1 cellular context compared by ENCODE assay signal in the genomic region with DNA sequence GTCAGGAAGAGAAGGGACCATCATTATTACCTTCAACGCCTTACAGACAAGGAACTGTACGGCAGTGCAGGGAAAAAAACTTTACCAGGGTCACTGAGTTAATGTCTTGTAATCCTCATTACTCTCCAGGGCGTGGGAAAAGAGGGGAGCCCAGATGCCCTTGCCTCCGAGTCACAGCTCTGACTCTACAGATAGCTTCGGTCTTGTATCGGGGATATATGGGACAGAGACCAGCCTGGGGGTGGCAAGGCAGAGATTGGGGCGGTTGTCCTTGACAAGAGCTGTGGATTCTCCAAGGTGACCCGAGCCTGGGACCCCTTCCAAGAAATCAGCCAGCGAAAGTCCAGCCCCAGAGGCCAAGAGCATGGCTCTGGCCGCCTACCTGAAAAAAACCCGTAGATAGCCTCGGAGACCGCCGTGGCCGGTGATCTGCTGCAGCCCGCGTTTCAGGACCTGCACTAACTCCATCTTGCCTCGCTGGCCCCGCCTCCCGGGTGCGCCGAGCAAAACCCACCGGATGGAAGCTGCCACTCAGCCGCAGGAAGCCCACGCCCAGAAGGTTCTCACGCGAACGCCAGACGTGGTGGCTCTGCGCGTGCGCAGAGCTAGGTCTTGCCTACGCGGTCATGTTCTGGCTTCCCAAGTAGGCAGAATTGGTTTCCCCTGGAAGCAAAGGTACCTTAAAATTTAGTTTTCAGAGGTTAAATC.
TF ChIP-seq lines count a peak whose summit lies in the region.

A gene (minus strand): TSS at position 485 of the 708 bp plus-strand sequence. CDS start 17 bp downstream, at position 468.

TF ChIP-seq in HepG2, 621 proteins besides CTCF, POLR2A, EP300 and RAD21 (continued from another document and continues in another):
- TF ChIP-seq CBX1 (IDR thresholded peaks at IDR 0.05; ENCODE audit: low read depth) = peak; percentile 95
- TF ChIP-seq MYNN (CRISPR knock-in tag; IDR thresholded peaks at IDR 0.05; ENCODE audit: low read depth) = peak; percentile 94
- no peak for TF ChIP-seq FOXC1 (CRISPR knock-in tag; IDR thresholded peaks at IDR 0.05; ENCODE audit: borderline replicate concordance)
- TF ChIP-seq ZNF430 (CRISPR knock-in tag; IDR thresholded peaks at IDR 0.05) = peak; percentile 53; the same call in 1 of the 2 replicates
- TF ChIP-seq ZNF530 (CRISPR knock-in tag; IDR thresholded peaks at IDR 0.05; ENCODE audit: low read depth) = no peak
- TF ChIP-seq EEA1 (CRISPR knock-in tag; IDR thresholded peaks at IDR 0.05; ENCODE audit: borderline replicate concordance) = no peak; the same call in 1 of the 2 replicates
- peak; percentile 89 for TF ChIP-seq SRY (CRISPR knock-in tag; IDR thresholded peaks at IDR 0.05)
- TF ChIP-seq, protein P1, sequence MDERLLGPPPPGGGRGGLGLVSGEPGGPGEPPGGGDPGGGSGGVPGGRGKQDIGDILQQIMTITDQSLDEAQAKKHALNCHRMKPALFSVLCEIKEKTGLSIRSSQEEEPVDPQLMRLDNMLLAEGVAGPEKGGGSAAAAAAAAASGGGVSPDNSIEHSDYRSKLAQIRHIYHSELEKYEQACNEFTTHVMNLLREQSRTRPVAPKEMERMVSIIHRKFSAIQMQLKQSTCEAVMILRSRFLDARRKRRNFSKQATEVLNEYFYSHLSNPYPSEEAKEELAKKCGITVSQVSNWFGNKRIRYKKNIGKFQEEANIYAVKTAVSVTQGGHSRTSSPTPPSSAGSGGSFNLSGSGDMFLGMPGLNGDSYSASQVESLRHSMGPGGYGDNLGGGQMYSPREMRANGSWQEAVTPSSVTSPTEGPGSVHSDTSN (CRISPR knock-in tag; IDR thresholded peaks at IDR 0.05) = peak; percentile 70
- peak; percentile 98 for TF ChIP-seq KMT2A (CRISPR knock-in tag; IDR thresholded peaks at IDR 0.05)
- peak; percentile 62; the same call in 1 of the 2 replicates for TF ChIP-seq ETV6 (CRISPR knock-in tag; conservative IDR thresholded peaks at IDR 0.05)
- peak; percentile 82 for TF ChIP-seq CBFB (CRISPR knock-in tag; IDR thresholded peaks at IDR 0.05)
- no peak for TF ChIP-seq TBX3 (IDR thresholded peaks at IDR 0.05; ENCODE audit: borderline replicate concordance)
- TF ChIP-seq, protein P2, sequence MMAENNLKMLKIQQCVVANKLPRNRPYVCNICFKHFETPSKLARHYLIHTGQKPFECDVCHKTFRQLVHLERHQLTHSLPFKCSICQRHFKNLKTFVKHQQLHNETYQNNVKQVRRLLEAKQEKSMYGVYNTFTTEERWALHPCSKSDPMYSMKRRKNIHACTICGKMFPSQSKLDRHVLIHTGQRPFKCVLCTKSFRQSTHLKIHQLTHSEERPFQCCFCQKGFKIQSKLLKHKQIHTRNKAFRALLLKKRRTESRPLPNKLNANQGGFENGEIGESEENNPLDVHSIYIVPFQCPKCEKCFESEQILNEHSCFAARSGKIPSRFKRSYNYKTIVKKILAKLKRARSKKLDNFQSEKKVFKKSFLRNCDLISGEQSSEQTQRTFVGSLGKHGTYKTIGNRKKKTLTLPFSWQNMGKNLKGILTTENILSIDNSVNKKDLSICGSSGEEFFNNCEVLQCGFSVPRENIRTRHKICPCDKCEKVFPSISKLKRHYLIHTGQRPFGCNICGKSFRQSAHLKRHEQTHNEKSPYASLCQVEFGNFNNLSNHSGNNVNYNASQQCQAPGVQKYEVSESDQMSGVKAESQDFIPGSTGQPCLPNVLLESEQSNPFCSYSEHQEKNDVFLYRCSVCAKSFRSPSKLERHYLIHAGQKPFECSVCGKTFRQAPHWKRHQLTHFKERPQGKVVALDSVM (CRISPR knock-in tag; IDR thresholded peaks at IDR 0.05) = no peak
- TF ChIP-seq AGO1 (IDR thresholded peaks at IDR 0.05; ENCODE audit: low read depth, low read length, poor library complexity, severe bottlenecking) = peak; percentile 68
- TF ChIP-seq ZNF44 (CRISPR knock-in tag; IDR thresholded peaks at IDR 0.05) = peak; percentile 65; the same call in 1 of the 2 replicates
- TF ChIP-seq ZNF850 (CRISPR knock-in tag; conservative IDR thresholded peaks at IDR 0.05) = 0 out of 2 replicates have a peak, but pooled peaks have one; percentile 30
- no peak for TF ChIP-seq NFIB (CRISPR knock-in tag; IDR thresholded peaks at IDR 0.05; ENCODE audit: borderline replicate concordance)
- peak; percentile 95 for TF ChIP-seq ZNF230 (CRISPR knock-in tag; IDR thresholded peaks at IDR 0.05)
- TF ChIP-seq SRF (IDR thresholded peaks at IDR 0.05; ENCODE audit: low read depth, low read length) = peak; percentile 57; the same call in 1 of the 2 replicates
- TF ChIP-seq AGO2 (optimal IDR thresholded peaks at IDR 0.05; ENCODE audit: low read depth, low read length) = no peak
- no peak for TF ChIP-seq HMGA1 (CRISPR knock-in tag; conservative IDR thresholded peaks at IDR 0.05)
- no peak for TF ChIP-seq RFX1 (IDR thresholded peaks at IDR 0.05)
- TF ChIP-seq ZNF382 (CRISPR knock-in tag; IDR thresholded peaks at IDR 0.05; ENCODE audit: borderline replicate concordance) = no peak
- TF ChIP-seq SRSF1 (optimal IDR thresholded peaks at IDR 0.05; ENCODE audit: low read depth, low read length) = peak; percentile 79
- TF ChIP-seq FOXP1 (IDR thresholded peaks at IDR 0.05) = no peak
- TF ChIP-seq FOXP1 (CRISPR knock-in tag; IDR thresholded peaks at IDR 0.05) = no peak
- no peak for TF ChIP-seq U2AF1 (optimal IDR thresholded peaks at IDR 0.05; ENCODE audit: low read depth, low read length)
- TF ChIP-seq, protein P3, sequence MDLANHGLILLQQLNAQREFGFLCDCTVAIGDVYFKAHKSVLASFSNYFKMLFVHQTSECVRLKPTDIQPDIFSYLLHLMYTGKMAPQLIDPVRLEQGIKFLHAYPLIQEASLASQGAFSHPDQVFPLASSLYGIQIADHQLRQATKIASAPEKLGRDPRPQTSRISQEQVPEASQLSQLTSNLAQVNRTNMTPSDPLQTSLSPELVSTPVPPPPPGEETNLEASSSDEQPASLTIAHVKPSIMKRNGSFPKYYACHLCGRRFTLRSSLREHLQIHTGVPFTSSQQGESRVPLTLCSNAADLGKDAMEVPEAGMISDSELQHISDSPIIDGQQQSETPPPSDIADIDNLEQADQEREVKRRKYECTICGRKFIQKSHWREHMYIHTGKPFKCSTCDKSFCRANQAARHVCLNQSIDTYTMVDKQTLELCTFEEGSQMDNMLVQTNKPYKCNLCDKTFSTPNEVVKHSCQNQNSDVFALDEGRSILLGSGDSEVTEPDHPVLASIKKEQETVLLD (CRISPR knock-in tag; IDR thresholded peaks at IDR 0.05; ENCODE audit: low read depth) = no peak
- peak; percentile 95 for TF ChIP-seq ZNF331 (CRISPR knock-in tag; IDR thresholded peaks at IDR 0.05)
- TF ChIP-seq FOSL2 (CRISPR knock-in tag; IDR thresholded peaks at IDR 0.05) = peak; percentile 68
- TF ChIP-seq PCBP2 (optimal IDR thresholded peaks at IDR 0.05; ENCODE audit: low read depth, low read length, poor library complexity, severe bottlenecking) = no peak
- TF ChIP-seq, protein P4, sequence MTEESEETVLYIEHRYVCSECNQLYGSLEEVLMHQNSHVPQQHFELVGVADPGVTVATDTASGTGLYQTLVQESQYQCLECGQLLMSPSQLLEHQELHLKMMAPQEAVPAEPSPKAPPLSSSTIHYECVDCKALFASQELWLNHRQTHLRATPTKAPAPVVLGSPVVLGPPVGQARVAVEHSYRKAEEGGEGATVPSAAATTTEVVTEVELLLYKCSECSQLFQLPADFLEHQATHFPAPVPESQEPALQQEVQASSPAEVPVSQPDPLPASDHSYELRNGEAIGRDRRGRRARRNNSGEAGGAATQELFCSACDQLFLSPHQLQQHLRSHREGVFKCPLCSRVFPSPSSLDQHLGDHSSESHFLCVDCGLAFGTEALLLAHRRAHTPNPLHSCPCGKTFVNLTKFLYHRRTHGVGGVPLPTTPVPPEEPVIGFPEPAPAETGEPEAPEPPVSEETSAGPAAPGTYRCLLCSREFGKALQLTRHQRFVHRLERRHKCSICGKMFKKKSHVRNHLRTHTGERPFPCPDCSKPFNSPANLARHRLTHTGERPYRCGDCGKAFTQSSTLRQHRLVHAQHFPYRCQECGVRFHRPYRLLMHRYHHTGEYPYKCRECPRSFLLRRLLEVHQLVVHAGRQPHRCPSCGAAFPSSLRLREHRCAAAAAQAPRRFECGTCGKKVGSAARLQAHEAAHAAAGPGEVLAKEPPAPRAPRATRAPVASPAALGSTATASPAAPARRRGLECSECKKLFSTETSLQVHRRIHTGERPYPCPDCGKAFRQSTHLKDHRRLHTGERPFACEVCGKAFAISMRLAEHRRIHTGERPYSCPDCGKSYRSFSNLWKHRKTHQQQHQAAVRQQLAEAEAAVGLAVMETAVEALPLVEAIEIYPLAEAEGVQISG (CRISPR knock-in tag; IDR thresholded peaks at IDR 0.05) = peak; percentile 96
- TF ChIP-seq ZNF274 (CRISPR knock-in tag; IDR thresholded peaks at IDR 0.05) = 0 out of 2 replicates have a peak, but pooled peaks have one; percentile 52
- no peak for TF ChIP-seq SMAD1 (CRISPR knock-in tag; IDR thresholded peaks at IDR 0.05; ENCODE audit: borderline replicate concordance, low read depth)
- TF ChIP-seq, protein P5, sequence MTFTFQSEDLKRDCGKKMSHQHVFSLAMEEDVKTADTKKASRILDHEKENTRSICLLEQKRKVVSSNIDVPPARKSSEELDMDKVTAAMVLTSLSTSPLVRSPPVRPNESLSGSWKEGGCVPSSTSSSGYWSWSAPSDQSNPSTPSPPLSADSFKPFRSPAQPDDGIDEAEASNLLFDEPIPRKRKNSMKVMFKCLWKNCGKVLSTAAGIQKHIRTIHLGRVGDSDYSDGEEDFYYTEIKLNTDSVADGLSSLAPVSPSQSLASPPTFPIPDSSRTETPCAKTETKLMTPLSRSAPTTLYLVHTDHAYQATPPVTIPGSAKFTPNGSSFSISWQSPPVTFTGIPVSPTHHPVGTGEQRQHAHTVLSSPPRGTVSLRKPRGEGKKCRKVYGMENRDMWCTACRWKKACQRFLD (CRISPR knock-in tag; IDR thresholded peaks at IDR 0.05; ENCODE audit: borderline replicate concordance) = peak; percentile 85; the same call in 1 of the 2 replicates
- no peak for TF ChIP-seq ZNF367 (CRISPR knock-in tag; IDR thresholded peaks at IDR 0.05; ENCODE audit: borderline replicate concordance)
- peak; percentile 86; the same call in 1 of the 2 replicates for TF ChIP-seq MIER3 (CRISPR knock-in tag; IDR thresholded peaks at IDR 0.05; ENCODE audit: borderline replicate concordance)
- peak; percentile 97 for TF ChIP-seq GATAD1 (CRISPR knock-in tag; IDR thresholded peaks at IDR 0.05)
- peak; percentile 88; the same call in 1 of the 2 replicates for TF ChIP-seq HDAC1 (CRISPR knock-in tag; IDR thresholded peaks at IDR 0.05)
- TF ChIP-seq, protein P6, sequence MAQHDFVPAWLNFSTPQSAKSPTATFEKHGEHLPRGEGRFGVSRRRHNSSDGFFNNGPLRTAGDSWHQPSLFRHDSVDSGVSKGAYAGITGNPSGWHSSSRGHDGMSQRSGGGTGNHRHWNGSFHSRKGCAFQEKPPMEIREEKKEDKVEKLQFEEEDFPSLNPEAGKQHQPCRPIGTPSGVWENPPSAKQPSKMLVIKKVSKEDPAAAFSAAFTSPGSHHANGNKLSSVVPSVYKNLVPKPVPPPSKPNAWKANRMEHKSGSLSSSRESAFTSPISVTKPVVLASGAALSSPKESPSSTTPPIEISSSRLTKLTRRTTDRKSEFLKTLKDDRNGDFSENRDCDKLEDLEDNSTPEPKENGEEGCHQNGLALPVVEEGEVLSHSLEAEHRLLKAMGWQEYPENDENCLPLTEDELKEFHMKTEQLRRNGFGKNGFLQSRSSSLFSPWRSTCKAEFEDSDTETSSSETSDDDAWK (CRISPR knock-in tag; IDR thresholded peaks at IDR 0.05) = no peak
- no peak for TF ChIP-seq SMAD9 (CRISPR knock-in tag; IDR thresholded peaks at IDR 0.05)
- TF ChIP-seq MXI1 (IDR thresholded peaks at IDR 0.05; ENCODE audit: borderline replicate concordance, low read depth, low read length) = peak; percentile 55; the same call in 1 of the 3 replicates
